ENCODE assay signal across 1 cellular context in the genomic region with DNA sequence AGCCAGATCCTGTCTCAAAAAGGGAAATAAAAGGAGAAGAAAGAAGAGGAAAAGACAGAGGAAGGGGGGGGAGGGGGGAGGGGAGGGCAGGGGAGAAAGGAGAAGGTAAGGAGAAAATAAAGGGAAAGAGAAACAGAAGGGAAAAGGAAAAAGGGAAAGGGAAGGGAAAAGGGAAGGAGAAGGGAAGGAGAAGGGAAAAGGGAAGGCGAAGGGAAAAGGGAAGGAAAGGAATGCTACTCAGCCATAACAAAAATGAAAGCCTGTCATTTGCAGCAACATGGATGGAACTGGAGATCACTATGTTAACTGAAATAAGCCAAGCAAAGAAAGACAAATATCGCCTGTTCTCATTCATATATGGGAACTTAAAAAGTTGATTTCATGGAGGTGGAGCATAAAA.
TF ChIP-seq lines count a peak whose summit lies in the region.

No MANE protein-coding gene starts in this region.

TF ChIP-seq in GM12878, 131 proteins besides CTCF, POLR2A, EP300 and RAD21 (continued from another document):
- TF ChIP-seq, protein P1, sequence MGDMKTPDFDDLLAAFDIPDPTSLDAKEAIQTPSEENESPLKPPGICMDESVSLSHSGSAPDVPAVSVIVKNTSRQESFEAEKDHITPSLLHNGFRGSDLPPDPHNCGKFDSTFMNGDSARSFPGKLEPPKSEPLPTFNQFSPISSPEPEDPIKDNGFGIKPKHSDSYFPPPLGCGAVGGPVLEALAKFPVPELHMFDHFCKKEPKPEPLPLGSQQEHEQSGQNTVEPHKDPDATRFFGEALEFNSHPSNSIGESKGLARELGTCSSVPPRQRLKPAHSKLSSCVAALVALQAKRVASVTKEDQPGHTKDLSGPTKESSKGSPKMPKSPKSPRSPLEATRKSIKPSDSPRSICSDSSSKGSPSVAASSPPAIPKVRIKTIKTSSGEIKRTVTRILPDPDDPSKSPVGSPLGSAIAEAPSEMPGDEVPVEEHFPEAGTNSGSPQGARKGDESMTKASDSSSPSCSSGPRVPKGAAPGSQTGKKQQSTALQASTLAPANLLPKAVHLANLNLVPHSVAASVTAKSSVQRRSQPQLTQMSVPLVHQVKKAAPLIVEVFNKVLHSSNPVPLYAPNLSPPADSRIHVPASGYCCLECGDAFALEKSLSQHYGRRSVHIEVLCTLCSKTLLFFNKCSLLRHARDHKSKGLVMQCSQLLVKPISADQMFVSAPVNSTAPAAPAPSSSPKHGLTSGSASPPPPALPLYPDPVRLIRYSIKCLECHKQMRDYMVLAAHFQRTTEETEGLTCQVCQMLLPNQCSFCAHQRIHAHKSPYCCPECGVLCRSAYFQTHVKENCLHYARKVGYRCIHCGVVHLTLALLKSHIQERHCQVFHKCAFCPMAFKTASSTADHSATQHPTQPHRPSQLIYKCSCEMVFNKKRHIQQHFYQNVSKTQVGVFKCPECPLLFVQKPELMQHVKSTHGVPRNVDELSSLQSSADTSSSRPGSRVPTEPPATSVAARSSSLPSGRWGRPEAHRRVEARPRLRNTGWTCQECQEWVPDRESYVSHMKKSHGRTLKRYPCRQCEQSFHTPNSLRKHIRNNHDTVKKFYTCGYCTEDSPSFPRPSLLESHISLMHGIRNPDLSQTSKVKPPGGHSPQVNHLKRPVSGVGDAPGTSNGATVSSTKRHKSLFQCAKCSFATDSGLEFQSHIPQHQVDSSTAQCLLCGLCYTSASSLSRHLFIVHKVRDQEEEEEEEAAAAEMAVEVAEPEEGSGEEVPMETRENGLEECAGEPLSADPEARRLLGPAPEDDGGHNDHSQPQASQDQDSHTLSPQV (IDR thresholded peaks at IDR 0.05), result no peak
- TF ChIP-seq CREB1 (IDR thresholded peaks at IDR 0.05; ENCODE audit: low read depth), result no peak
TF ChIP-seq in GM12878: peak in this region for 0.
